21 cellular contexts compared by ENCODE assay signal in the genomic region with DNA sequence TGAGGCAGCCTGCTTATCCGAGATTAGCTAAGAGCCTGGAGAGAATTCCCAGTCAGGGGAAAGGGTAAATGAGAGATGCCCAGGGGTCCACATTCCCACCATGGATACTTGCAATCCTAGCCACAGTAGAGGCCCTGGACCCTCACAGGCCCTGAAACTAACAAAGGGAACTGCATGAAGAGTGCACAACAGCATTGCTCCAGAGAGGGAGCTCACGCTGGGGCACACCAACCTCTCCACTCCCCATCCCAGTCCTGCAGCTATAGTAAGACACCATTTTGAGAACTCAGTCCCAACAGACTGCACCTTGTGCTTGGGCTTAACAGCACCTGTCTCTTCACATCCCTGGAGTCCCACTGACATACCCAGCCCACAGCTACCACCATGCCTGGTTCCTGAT.
"Had no signal": no experiment of that assay in that cellular context is flagged by ENCODE, and none has a peak within 500 bp of the region (broad histone marks: within the 10 kb centered on the region; RNA-seq: fewer than 3 reads in every experiment).

No MANE protein-coding gene starts in this region.

- H3K4me1 ChIP-seq: foreskin keratinocyte had no signal

- H3K36me3 ChIP-seq: adrenal gland, ascending aorta, brain microvascular endothelial cell had no signal

- H3K4me3 Mint-ChIP-seq: activated CD4-positive, alpha-beta memory T cell treated with anti-CD3 and anti-CD28 coated beads for 36 hours; activated naive CD8-positive, alpha-beta T cell; nephron progenitor cell; stimulated activated effector memory CD8-positive, alpha-beta T cell treated with anti-CD3 and anti-CD28 coated beads, Interleukin-12 subunit alpha, Interleukin-12 subunit beta, amount 100 ng/mL, for 72 hours; T-helper 1 cell treated with Interleukin-12 subunit alpha and Interleukin-12 subunit beta and Interleukin-4 antibody, amounts not matched to agents 30 μg/mL and 1 μg/mL, for 36 hours had no signal

- H3K27ac Mint-ChIP-seq: activated CD4-positive, alpha-beta memory T cell treated with anti-CD3 and anti-CD28 coated beads for 36 hours; activated naive CD8-positive, alpha-beta T cell; nephron progenitor cell; T-helper 1 cell treated with Interleukin-12 subunit alpha and Interleukin-12 subunit beta and Interleukin-4 antibody, amounts not matched to agents 30 μg/mL and 1 μg/mL, for 36 hours had no signal

- H3K27ac ChIP-seq: adrenal gland, ascending aorta, brain microvascular endothelial cell, foreskin keratinocyte, testis had no signal

- ATAC-seq: foreskin keratinocyte, sciatic nerve had no signal

- H3K27me3 Mint-ChIP-seq: activated CD4-positive, alpha-beta memory T cell treated with anti-CD3 and anti-CD28 coated beads for 36 hours; activated naive CD8-positive, alpha-beta T cell had no signal

- H3K27me3 ChIP-seq: adrenal gland, ascending aorta, brain microvascular endothelial cell, foreskin keratinocyte, testis had no signal

- H3K4me3 ChIP-seq: adrenal gland, ascending aorta, testis had no signal

- FAIRE-seq: small intestine had no signal

- DNase-seq: activated CD4-positive, alpha-beta T cell treated with anti-CD3 and anti-CD28 coated beads for 48 hours; activated effector memory CD4-positive, alpha-beta T cell treated with anti-CD3 and anti-CD28 coated beads, Interleukin-2, amount 50 U/mL, for 16 hours; adrenal gland; brain microvascular endothelial cell; caudate nucleus; dermis blood vessel endothelial cell; effector CD8-positive, alpha-beta T cell; foreskin keratinocyte; nephron progenitor cell; nucleus accumbens; small intestine; stimulated activated CD4-positive, alpha-beta T cell treated with anti-CD3 and anti-CD28 coated beads, Interleukin-2, amount 100 ng/mL, for 24 hours; T1000; testis; trophoblast cell had no signal

- H3K9me3 ChIP-seq: testis had no signal

- H3K4me1 Mint-ChIP-seq: nephron progenitor cell had no signal
